ENCODE assay signal across 9 cellular contexts in the genomic region with DNA sequence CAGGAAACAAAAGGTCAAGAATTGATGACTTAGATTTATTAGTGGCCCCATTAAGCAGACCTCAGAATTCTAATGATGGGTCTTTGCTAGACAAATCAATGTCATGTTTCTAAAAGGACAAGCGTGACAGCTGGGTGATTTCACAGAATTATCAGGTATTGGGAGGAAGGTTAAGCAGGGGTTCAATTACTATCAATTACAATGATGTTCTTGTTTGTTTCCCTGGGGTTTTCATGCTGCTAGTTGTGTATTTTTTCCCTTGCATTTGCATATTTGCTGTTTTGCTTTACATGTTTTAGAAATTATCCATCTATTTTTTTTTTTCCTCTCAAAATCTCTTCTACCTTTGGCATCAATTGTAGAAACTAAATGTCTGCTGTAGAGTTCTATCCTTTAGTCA. TPM values are rescaled to one million over a fixed set of nuclear protein-coding genes. Genes with fewer than 3 reads are reported as not detected.
"Had no signal": no experiment of that assay in that cellular context is flagged by ENCODE, and none has a peak within 500 bp of the region (broad histone marks: within the 10 kb centered on the region; RNA-seq: fewer than 3 reads in every experiment).

No MANE protein-coding gene starts in this region.

- H3K9ac ChIP-seq: GM23248 had no signal

- H3K4me3 ChIP-seq: GM23248 had no signal

- FAIRE-seq: H1, H54 had no signal

- H3K4me3 Mint-ChIP-seq: H9, HFFc6 had no signal

- DNase-seq: H9, HCEC 1CT, HFFc6, IMR-90, KBM-7 had no signal

- H2AFZ ChIP-seq: GM23248 had no signal

- H3K27ac Mint-ChIP-seq: HFFc6 had no signal

- H3K27ac ChIP-seq: GM23248 had no signal

- H3K9me3 Mint-ChIP-seq: H9, HFFc6 had no signal

RNA-seq across cellular contexts. Expression of gene GNAS-AS1, which starts 29.7 kb away (rescaled TPM):
- total RNA-seq: HT-29 had no signal
